ENCODE assay signal across 1 cellular context in the genomic region with DNA sequence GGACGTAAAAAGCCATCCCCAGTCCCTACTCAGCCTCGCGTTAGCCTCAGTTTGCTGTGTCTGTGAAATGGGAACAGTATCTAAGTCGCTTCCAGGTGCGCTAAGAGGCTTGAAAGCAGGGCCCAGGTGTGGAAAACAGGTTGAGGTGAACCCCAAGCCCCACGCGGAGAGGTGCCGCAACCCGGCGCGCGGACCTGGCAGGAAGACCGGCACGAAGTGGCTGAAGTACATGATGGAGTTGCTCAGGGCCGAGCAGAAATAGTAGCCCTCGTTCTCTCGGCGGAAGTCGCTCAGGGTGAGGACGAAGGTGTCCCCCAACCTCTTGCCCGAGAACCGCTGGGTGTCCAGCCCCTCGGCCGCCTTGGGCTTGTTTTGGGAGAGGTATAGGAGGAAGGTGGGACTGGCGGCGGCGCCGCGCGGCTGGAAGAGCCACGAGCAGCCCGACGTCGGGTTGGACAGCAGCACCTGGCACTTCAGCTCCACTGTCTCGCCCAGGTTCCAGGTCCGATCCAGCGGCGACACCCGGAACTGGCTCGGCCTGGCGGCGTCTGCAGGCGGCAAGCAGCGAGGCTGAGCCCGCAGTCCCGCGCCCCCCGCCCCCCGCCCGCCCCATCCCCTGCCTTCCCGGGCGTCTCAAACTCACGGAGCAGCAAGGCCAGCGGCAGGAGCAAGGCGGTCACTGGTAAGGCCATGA.
TF ChIP-seq lines count a peak whose summit lies in the region.

No MANE protein-coding gene starts in this region.

TF ChIP-seq in GM23338, 12 proteins besides CTCF, POLR2A, EP300 and RAD21 (continued from another document):
- TF ChIP-seq, protein P1, sequence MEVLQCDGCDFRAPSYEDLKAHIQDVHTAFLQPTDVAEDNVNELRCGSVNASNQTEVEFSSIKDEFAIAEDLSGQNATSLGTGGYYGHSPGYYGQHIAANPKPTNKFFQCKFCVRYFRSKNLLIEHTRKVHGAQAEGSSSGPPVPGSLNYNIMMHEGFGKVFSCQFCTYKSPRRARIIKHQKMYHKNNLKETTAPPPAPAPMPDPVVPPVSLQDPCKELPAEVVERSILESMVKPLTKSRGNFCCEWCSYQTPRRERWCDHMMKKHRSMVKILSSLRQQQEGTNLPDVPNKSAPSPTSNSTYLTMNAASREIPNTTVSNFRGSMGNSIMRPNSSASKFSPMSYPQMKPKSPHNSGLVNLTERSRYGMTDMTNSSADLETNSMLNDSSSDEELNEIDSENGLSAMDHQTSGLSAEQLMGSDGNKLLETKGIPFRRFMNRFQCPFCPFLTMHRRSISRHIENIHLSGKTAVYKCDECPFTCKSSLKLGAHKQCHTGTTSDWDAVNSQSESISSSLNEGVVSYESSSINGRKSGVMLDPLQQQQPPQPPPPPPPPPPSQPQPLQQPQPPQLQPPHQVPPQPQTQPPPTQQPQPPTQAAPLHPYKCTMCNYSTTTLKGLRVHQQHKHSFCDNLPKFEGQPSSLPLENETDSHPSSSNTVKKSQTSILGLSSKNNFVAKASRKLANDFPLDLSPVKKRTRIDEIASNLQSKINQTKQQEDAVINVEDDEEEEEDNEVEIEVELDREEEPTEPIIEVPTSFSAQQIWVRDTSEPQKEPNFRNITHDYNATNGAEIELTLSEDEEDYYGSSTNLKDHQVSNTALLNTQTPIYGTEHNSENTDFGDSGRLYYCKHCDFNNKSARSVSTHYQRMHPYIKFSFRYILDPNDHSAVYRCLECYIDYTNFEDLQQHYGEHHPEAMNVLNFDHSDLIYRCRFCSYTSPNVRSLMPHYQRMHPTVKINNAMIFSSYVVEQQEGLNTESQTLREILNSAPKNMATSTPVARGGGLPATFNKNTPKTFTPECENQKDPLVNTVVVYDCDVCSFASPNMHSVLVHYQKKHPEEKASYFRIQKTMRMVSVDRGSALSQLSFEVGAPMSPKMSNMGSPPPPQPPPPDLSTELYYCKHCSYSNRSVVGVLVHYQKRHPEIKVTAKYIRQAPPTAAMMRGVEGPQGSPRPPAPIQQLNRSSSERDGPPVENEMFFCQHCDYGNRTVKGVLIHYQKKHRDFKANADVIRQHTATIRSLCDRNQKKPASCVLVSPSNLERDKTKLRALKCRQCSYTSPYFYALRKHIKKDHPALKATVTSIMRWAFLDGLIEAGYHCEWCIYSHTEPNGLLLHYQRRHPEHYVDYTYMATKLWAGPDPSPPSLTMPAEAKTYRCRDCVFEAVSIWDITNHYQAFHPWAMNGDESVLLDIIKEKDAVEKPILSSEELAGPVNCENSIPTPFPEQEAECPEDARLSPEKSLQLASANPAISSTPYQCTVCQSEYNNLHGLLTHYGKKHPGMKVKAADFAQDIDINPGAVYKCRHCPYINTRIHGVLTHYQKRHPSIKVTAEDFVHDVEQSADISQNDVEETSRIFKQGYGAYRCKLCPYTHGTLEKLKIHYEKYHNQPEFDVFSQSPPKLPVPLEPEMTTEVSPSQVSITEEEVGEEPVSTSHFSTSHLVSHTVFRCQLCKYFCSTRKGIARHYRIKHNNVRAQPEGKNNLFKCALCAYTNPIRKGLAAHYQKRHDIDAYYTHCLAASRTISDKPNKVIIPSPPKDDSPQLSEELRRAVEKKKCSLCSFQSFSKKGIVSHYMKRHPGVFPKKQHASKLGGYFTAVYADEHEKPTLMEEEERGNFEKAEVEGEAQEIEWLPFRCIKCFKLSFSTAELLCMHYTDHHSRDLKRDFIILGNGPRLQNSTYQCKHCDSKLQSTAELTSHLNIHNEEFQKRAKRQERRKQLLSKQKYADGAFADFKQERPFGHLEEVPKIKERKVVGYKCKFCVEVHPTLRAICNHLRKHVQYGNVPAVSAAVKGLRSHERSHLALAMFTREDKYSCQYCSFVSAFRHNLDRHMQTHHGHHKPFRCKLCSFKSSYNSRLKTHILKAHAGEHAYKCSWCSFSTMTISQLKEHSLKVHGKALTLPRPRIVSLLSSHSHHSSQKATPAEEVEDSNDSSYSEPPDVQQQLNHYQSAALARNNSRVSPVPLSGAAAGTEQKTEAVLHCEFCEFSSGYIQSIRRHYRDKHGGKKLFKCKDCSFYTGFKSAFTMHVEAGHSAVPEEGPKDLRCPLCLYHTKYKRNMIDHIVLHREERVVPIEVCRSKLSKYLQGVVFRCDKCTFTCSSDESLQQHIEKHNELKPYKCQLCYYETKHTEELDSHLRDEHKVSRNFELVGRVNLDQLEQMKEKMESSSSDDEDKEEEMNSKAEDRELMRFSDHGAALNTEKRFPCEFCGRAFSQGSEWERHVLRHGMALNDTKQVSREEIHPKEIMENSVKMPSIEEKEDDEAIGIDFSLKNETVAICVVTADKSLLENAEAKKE (CRISPR knock-in tag; IDR thresholded peaks at IDR 0.05) = no peak
- peak; percentile 95 for TF ChIP-seq EZH2 (IDR thresholded peaks at IDR 0.05; ENCODE audit: low read depth, unreplicated experiment)
- TF ChIP-seq ZNF331 (CRISPR knock-in tag; IDR thresholded peaks at IDR 0.05; ENCODE audit: low read depth) = no peak
- TF ChIP-seq ZNF114 (CRISPR knock-in tag; IDR thresholded peaks at IDR 0.05) = no peak
- TF ChIP-seq POLR2AphosphoS5 (IDR thresholded peaks at IDR 0.05; ENCODE audit: low read depth) = no peak
- no peak for TF ChIP-seq CREB1 (CRISPR knock-in tag; IDR thresholded peaks at IDR 0.05; ENCODE audit: low read depth)
- TF ChIP-seq NANOG (IDR thresholded peaks at IDR 0.05; ENCODE audit: borderline replicate concordance) = no peak
- TF ChIP-seq, protein P2, sequence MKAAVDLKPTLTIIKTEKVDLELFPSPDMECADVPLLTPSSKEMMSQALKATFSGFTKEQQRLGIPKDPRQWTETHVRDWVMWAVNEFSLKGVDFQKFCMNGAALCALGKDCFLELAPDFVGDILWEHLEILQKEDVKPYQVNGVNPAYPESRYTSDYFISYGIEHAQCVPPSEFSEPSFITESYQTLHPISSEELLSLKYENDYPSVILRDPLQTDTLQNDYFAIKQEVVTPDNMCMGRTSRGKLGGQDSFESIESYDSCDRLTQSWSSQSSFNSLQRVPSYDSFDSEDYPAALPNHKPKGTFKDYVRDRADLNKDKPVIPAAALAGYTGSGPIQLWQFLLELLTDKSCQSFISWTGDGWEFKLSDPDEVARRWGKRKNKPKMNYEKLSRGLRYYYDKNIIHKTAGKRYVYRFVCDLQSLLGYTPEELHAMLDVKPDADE (IDR thresholded peaks at IDR 0.05) = no peak
- TF ChIP-seq EZH2phosphoT487 (IDR thresholded peaks at IDR 0.05; ENCODE audit: unreplicated experiment) = peak; percentile 48
